Comparison of ENCODE assay signal across 9 cellular contexts in genomic region chr14:77565289-77566081, GRCh38. TPM values are rescaled to one million over a fixed set of nuclear protein-coding genes. Genes with fewer than 3 reads are reported as not detected.
A peak's percentile ranks its signal among the peaks of the same experiment; 100 is the strongest.
DNase-seq lines count a peak whose midpoint lies in the region; ATAC-seq and TF ChIP-seq lines count a peak whose summit lies in the region.
"Had no signal": no experiment of that assay in that cellular context is flagged by ENCODE, and none has a peak within 500 bp of the region (broad histone marks: within the 10 kb centered on the region; RNA-seq: fewer than 3 reads in every experiment).

No MANE protein-coding gene starts in this region.

- H3K27me3 ChIP-seq in heart left ventricle (no peaks in the 10 kb centered on the region), upper lobe of left lung (no peaks in the 10 kb centered on the region)

- WGBS in heart left ventricle, 4 donors: 76 to 86% (median 82%) methylated on average over 9 of the region's 9 CpGs
- WGBS in upper lobe of left lung, 2 donors: 60 to 68% methylated on average over 9 of the region's 9 CpGs

- peak overlapping the region; percentile 93 for H3K27ac Mint-ChIP-seq in WTC11

- H3K4me3 ChIP-seq in heart left ventricle (peak overlapping the region in 1 of 12 donors; percentile 31), upper lobe of left lung (no peak overlapping the region)

- no peak for TF ChIP-seq POLR2A in heart left ventricle (IDR thresholded peaks at IDR 0.05)
- no peak for TF ChIP-seq POLR2A in upper lobe of left lung (IDR thresholded peaks at IDR 0.05)

- no peaks in the 10 kb centered on the region for H3K9me3 ChIP-seq in heart left ventricle
- no peaks in the 10 kb centered on the region for H3K9me3 ChIP-seq in upper lobe of left lung

- no peak for DNase-seq in heart left ventricle
- DNase-seq in Right ventricle myocardium inferior (ENCODE audit: missing footprints): no peak
- no peak for DNase-seq in WTC11 (ENCODE audit: low spot score)
- peak; percentile 86 for DNase-seq in iris pigment epithelial cell (ENCODE audit: low read depth)
- DNase-seq in upper lobe of left lung: no peak
- DNase-seq in stimulated activated CD4-positive, alpha-beta T cell treated with anti-CD3 and anti-CD28 coated beads, Interleukin-4, amount 100 ng/mL, for 24 hours: no peak
- DNase-seq: mesenchymal stem cell had no signal

- CTCF ChIA-PET in WTC11 (lab: Charles Lee): interaction anchor here (0.6 to 0.7 kb wide), 3 partner anchors 71 to 175 kb away, joined by 3 to 4 read pairs (median 4); no protein-coding TSS in a partner anchor

- no peak for TF ChIP-seq EP300 in upper lobe of left lung (IDR thresholded peaks at IDR 0.05)

- H3K4me1 Mint-ChIP-seq in WTC11: peaks cover 6% of the 10 kb centered on the region

- H3K27me3 Mint-ChIP-seq in WTC11 (ENCODE audit: low read depth): no peaks in the 10 kb centered on the region

- peak in 3 of 4 donors; percentile 42 to 74 (median 52) for ATAC-seq in heart left ventricle
- ATAC-seq in Right ventricle myocardium inferior: no peak
- no peak for ATAC-seq in WTC11
- peak; percentile 74 to 81 for ATAC-seq in upper lobe of left lung (ENCODE audit: low FRiP score in 2 of 2)
- no peak for ATAC-seq in HG03159 (IDR thresholded peaks at IDR 0.05; ENCODE audit: unreplicated experiment)
- ATAC-seq in HG02981 (IDR thresholded peaks at IDR 0.05; ENCODE audit: unreplicated experiment): no peak

- TF ChIP-seq CTCF in heart left ventricle (IDR thresholded peaks at IDR 0.05) (no peak), WTC11 (IDR thresholded peaks at IDR 0.05) (no peak), upper lobe of left lung (IDR thresholded peaks at IDR 0.05) (no peak)

- H3K36me3 ChIP-seq in heart left ventricle (peaks cover 0 to 65% (median 47%) of the 10 kb centered on the region in 9 donors), upper lobe of left lung (peaks cover 0 to 60% (median 10%) of the 10 kb centered on the region in 4 donors)

- H3K4me3 Mint-ChIP-seq in WTC11: no peak overlapping the region

- POLR2A ChIA-PET in WTC11 (lab: Charles Lee): no interaction called here

- peaks cover 0 to 22% (median 0%) of the 10 kb centered on the region in 12 donors for H3K4me1 ChIP-seq in heart left ventricle
- no peaks in the 10 kb centered on the region for H3K4me1 ChIP-seq in upper lobe of left lung

- H3K9me3 Mint-ChIP-seq in WTC11: no peaks in the 10 kb centered on the region

- intact Hi-C loops in heart left ventricle (cut with DNase I): no loop called here
- intact Hi-C loops in Right ventricle myocardium inferior (cut with DNase I): no loop called here

- H3K36me3 Mint-ChIP-seq in WTC11: peaks cover 29% of the 10 kb centered on the region

- H3K27ac ChIP-seq in heart left ventricle: peak overlapping the region in 2 of 12 donors; percentile 17 to 88
- H3K27ac ChIP-seq in upper lobe of left lung: peak overlapping the region; percentile 38 to 78 (median 74)

TF ChIP-seq in WTC11, 78 proteins besides CTCF, POLR2A, EP300 and RAD21 (continues in another document):
- TF ChIP-seq CREB1 (CRISPR knock-in tag; IDR thresholded peaks at IDR 0.05) (no peak), ZNF219 (CRISPR knock-in tag; IDR thresholded peaks at IDR 0.05; ENCODE audit: borderline replicate concordance) (no peak), USF1 (CRISPR knock-in tag; IDR thresholded peaks at IDR 0.05) (no peak), E2F4 (CRISPR knock-in tag; IDR thresholded peaks at IDR 0.05; ENCODE audit: borderline replicate concordance, low read depth) (no peak), MLX (CRISPR knock-in tag; IDR thresholded peaks at IDR 0.05) (no peak), ZNF416 (CRISPR knock-in tag; IDR thresholded peaks at IDR 0.05) (no peak), ATF6 (CRISPR knock-in tag; IDR thresholded peaks at IDR 0.05) (no peak), ATF2 (CRISPR knock-in tag; IDR thresholded peaks at IDR 0.05; ENCODE audit: borderline replicate concordance, low read depth) (no peak), AFF4 (CRISPR knock-in tag; IDR thresholded peaks at IDR 0.05; ENCODE audit: borderline replicate concordance) (no peak), ZNF423 (CRISPR knock-in tag; IDR thresholded peaks at IDR 0.05) (no peak), KAT7 (CRISPR knock-in tag; IDR thresholded peaks at IDR 0.05; ENCODE audit: borderline replicate concordance) (no peak)

RNA-seq across cellular contexts. Expression of gene SPTLC2, which starts 51.0 kb away (rescaled TPM):
- 10 to 100 TPM in 8 of 9 donors, 1 to 10 TPM in 1; 8.2 to 25.2 (median 11.2) TPM for total RNA-seq in heart left ventricle
- 10 to 100 TPM in 1 of 2 donors, 1 to 10 TPM in 1; 3.8 to 12.0 TPM for polyA plus RNA-seq in heart left ventricle
- 10.8 TPM for total RNA-seq in Right ventricle myocardium inferior
- 38.2 to 40.1 TPM (median 39.6 TPM) in 3 replicates for total RNA-seq in WTC11 (2021)
- total RNA-seq in upper lobe of left lung: 10 to 100 TPM; 28.0 to 72.3 (median 37.7) TPM

Comparison
In these comparisons a context has a peak if more than half of its experiments do, and no peak if none do; other contexts are left out.
1. ATAC-seq: peak in heart left ventricle (3 of 4) and upper lobe of left lung (2 of 2); none in Right ventricle myocardium inferior (single experiment), WTC11 (single experiment), HG03159 (single experiment) and HG02981 (single experiment).